ENCODE assay signal across 10 cellular contexts in genomic region chr21:41642399-41642798, GRCh38.
DNase-seq lines count a peak whose midpoint lies in the region; ATAC-seq and TF ChIP-seq lines count a peak whose summit lies in the region.
"Had no signal": no experiment of that assay in that cellular context is flagged by ENCODE, and none has a peak within 500 bp of the region (broad histone marks: within the 10 kb centered on the region; RNA-seq: fewer than 3 reads in every experiment).

No MANE protein-coding gene starts in this region.

- H3K9ac ChIP-seq in mucosa of rectum (ENCODE audit: low read depth in 1 of 2, low read length in 2 of 2): no peak overlapping the region

- peak overlapping the region; percentile 2 to 62 for H3K27ac ChIP-seq in mucosa of rectum (ENCODE audit: low read depth in 2 of 2, low read length in 2 of 2)
- peak overlapping the region; percentile 1 to 58 (median 52) for H3K27ac ChIP-seq in upper lobe of left lung

- H3K36me3 ChIP-seq in mucosa of rectum (ENCODE audit: control insufficient read depth in 2 of 2, insufficient read depth in 2 of 2, low read length in 2 of 2): no peaks in the 10 kb centered on the region
- H3K36me3 ChIP-seq in upper lobe of left lung: no peaks in the 10 kb centered on the region

- DNase-seq in NCI-H226: peak; percentile 41
- DNase-seq in choroid plexus epithelial cell (ENCODE audit: low read depth): peak; percentile 49
- DNase-seq in upper lobe of left lung: no peak
- DNase-seq in RPMI8226: no peak
- no peak for DNase-seq in nucleus accumbens (lab: John Stamatoyannopoulos, UW)
- DNase-seq: activated T-cell treated with anti-CD3 and anti-CD28 coated beads, Interleukin-2, amount 50 U/mL, for 24 hours; NCI-H1417 treated with DMSO at 0.1 percent for 48 hours; stimulated activated CD4-positive, alpha-beta T cell treated with anti-CD3 and anti-CD28 coated beads, Interleukin-4, amount 100 ng/mL, for 24 hours had no signal

- H3K9me3 ChIP-seq in mucosa of rectum (ENCODE audit: control insufficient read depth in 2 of 2, low read length in 2 of 2): no peaks in the 10 kb centered on the region
- no peaks in the 10 kb centered on the region for H3K9me3 ChIP-seq in upper lobe of left lung

- no peak for TF ChIP-seq POLR2A in upper lobe of left lung (IDR thresholded peaks at IDR 0.05)

- H3K4me1 ChIP-seq in mucosa of rectum (ENCODE audit: control insufficient read depth in 2 of 2, insufficient read depth in 2 of 2, low read length in 2 of 2): peaks cover 3 to 5% of the 10 kb centered on the region in 2 donors
- H3K4me1 ChIP-seq in upper lobe of left lung: peaks cover 0 to 4% (median 0%) of the 10 kb centered on the region in 4 donors

- WGBS in upper lobe of left lung, 2 donors: 46% methylated on average over 5 of the region's 5 CpGs

- TF ChIP-seq CTCF in choroid plexus epithelial cell (conservative IDR thresholded peaks at IDR 0.05; ENCODE audit: low read depth, low read length) (no peak), upper lobe of left lung (IDR thresholded peaks at IDR 0.05) (no peak)

- ATAC-seq in upper lobe of left lung (ENCODE audit: low FRiP score in 2 of 2) (no peak), HG03097 (IDR thresholded peaks at IDR 0.05; ENCODE audit: low FRiP score, unreplicated experiment) (no peak)

- no peak for TF ChIP-seq EP300 in upper lobe of left lung (IDR thresholded peaks at IDR 0.05)

- H3K27me3 ChIP-seq in mucosa of rectum (ENCODE audit: control insufficient read depth in 2 of 2, insufficient read depth in 2 of 2, low read length in 2 of 2) (peaks cover 2 to 3% of the 10 kb centered on the region in 2 donors), upper lobe of left lung (no peaks in the 10 kb centered on the region)

- no peak overlapping the region for H3K4me3 ChIP-seq in choroid plexus epithelial cell (ENCODE audit: low read depth, low read length)
- no peak overlapping the region for H3K4me3 ChIP-seq in mucosa of rectum (ENCODE audit: low read length in 2 of 2)
- no peak overlapping the region for H3K4me3 ChIP-seq in upper lobe of left lung

Comparison
In these comparisons a context has a peak if more than half of its experiments do, and no peak if none do; other contexts are left out.
1. DNase-seq: peak in NCI-H226 (single experiment) and choroid plexus epithelial cell (single experiment); none in upper lobe of left lung (0 of 2), RPMI8226 (single experiment) and nucleus accumbens (0 of 56).